In the genomic region with DNA sequence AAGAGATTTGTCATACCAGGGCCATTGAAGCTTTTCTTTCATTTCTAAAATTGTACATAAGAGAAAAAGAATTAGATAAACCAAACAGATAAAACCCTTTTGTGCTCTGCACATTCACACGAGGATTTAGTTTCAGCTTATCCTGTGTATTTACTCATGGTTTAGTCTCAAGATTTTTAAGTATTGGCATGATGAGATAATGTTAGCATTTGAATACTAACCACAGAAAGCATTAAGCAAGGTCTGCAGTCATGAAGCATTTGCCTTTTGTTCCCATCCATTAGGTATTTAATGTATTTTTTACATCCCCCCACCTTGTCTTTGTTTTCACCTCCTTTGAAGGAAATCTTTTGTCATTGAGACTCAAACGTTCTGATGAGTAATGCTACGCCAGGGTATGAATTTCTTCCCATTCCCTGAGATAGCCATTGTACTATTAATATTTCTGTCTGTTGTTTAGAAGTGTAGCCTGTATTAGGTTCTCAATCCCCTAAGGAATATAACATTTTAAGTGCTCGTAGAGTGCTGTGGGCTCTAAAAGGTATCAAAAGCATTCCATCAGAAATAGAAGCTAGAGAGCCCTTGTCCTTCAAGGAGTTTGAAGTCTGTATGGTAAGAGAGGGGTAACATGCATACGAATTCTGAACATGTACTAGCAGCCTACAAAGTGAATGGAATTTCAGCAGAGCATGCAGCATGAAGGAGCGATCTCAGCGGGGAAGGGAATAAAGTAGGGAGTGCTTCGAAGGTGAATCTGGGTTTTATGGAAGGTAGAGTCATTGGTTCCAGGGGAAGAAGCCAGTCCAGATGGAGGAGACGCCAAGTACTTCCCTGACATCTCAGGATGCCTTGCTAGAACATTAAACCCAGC, we compare ENCODE assay signal across 9 cellular contexts. TPM values are rescaled to one million over a fixed set of nuclear protein-coding genes. Genes with fewer than 3 reads are reported as not detected.
DNase-seq lines count a peak whose midpoint lies in the region; ATAC-seq, FAIRE-seq and TF ChIP-seq lines count a peak whose summit lies in the region.
"Had no signal": no experiment of that assay in that cellular context is flagged by ENCODE, and none has a peak within 500 bp of the region (broad histone marks: within the 10 kb centered on the region; RNA-seq: fewer than 3 reads in every experiment).

No MANE protein-coding gene starts in this region.

- H3K9me3 ChIP-seq in DND-41 (ENCODE audit: insufficient read depth, low read length, severe bottlenecking) = no peaks in the 10 kb centered on the region
- no peaks in the 10 kb centered on the region for H3K9me3 ChIP-seq in mesodermal cell (ENCODE audit: control insufficient read depth, low read length)
- H3K9me3 ChIP-seq in pancreas = no peaks in the 10 kb centered on the region

- DNase-seq in DND-41 (no peak), LHCN-M2 (ENCODE audit: low read depth) (peak; percentile 78), astrocyte of the spinal cord (ENCODE audit: low read depth, low spot score) (peak; percentile 84), SHP77 (lab: John Stamatoyannopoulos, UW) (no peak), pancreas (no peak), NCI-H2227 (lab: John Stamatoyannopoulos, UW; ENCODE audit: unreplicated experiment) (no peak), T-helper 1 cell (no peak)
- DNase-seq: midbrain had no signal

- H3K4me2 ChIP-seq in DND-41 (ENCODE audit: insufficient read depth, low read length) = no peak overlapping the region

- H3K4me3 ChIP-seq in DND-41 (ENCODE audit: low read depth in 1 of 2, low read length in 2 of 2) = no peak overlapping the region
- no peak overlapping the region for H3K4me3 ChIP-seq in astrocyte of the spinal cord (ENCODE audit: low read depth, low read length)
- H3K4me3 ChIP-seq in mesodermal cell (ENCODE audit: extremely low read depth, insufficient read depth, low read length, poor library complexity, severe bottlenecking) = no peak overlapping the region
- no peak overlapping the region for H3K4me3 ChIP-seq in pancreas

- no peak overlapping the region for H3K27ac ChIP-seq in DND-41 (ENCODE audit: low read length)
- peak overlapping the region; percentile 50 for H3K27ac ChIP-seq in mesodermal cell (ENCODE audit: low read depth, low read length, severe bottlenecking)
- H3K27ac ChIP-seq in pancreas = no peak overlapping the region

- no peak overlapping the region for H3K9ac ChIP-seq in DND-41 (ENCODE audit: low read depth, low read length)

- no peaks in the 10 kb centered on the region for H3K27me3 ChIP-seq in DND-41 (ENCODE audit: insufficient read depth, low read length, poor library complexity)
- H3K27me3 ChIP-seq in pancreas = no peaks in the 10 kb centered on the region

- intact Hi-C loops in pancreas (cut with DNase I) = no loop called here

- FAIRE-seq in pancreas (lab: Jason Lieb, UNC) = no peak

- no peak overlapping the region for H2AFZ ChIP-seq in DND-41 (ENCODE audit: low read depth, low read length)

- in situ Hi-C loops in astrocyte of the spinal cord (cut with HindIII; ENCODE audit: low sequenced_read_pairs) = no loop called here

- H4K20me1 ChIP-seq in DND-41 (ENCODE audit: insufficient read depth, low read length) = no peaks in the 10 kb centered on the region

- H3K79me2 ChIP-seq in DND-41 (ENCODE audit: insufficient read depth, low read length) = peaks cover 11% of the 10 kb centered on the region

- ATAC-seq in DND-41 (ENCODE audit: insufficient read depth, low read depth) (peak; percentile 55; the same call in 2 of the 3 replicates), pancreas (no peak)

- H3K36me3 ChIP-seq in DND-41 (ENCODE audit: insufficient read depth, low read length) (no peaks in the 10 kb centered on the region), mesodermal cell (ENCODE audit: control insufficient read depth, insufficient read depth, low read length) (no peaks in the 10 kb centered on the region), pancreas (no peaks in the 10 kb centered on the region)

- 70 to 84% methylated on average over 4 to 6 of the region's 9 CpGs for WGBS in mesodermal cell (ENCODE audit: insufficient coverage in 2 of 2), 2 experiments
- WGBS in pancreas, 2 donors = 76 to 77% methylated on average over 9 of the region's 9 CpGs

- H3K4me1 ChIP-seq in DND-41 (ENCODE audit: insufficient read depth, low read length) = no peaks in the 10 kb centered on the region
- peaks cover 44% of the 10 kb centered on the region for H3K4me1 ChIP-seq in mesodermal cell (ENCODE audit: control insufficient read depth, insufficient read depth, low read length, poor library complexity, severe bottlenecking)
- H3K4me1 ChIP-seq in pancreas = peaks cover 0 to 12% (median 0%) of the 10 kb centered on the region in 3 donors

- no peak for TF ChIP-seq CTCF in DND-41 (IDR thresholded peaks at IDR 0.05; ENCODE audit: borderline replicate concordance, extremely low read depth, low read length, poor library complexity, severe bottlenecking)
- TF ChIP-seq CTCF in astrocyte of the spinal cord (IDR thresholded peaks at IDR 0.05; ENCODE audit: low read depth, low read length) = no peak
- no peak for TF ChIP-seq CTCF in pancreas (IDR thresholded peaks at IDR 0.05)

RNA-seq across cellular contexts. Expression of a gene that starts 22.3 kb away (rescaled TPM):
- 12.6 and 16.9 TPM in 2 replicates for total RNA-seq in LHCN-M2 (2014; rRNA removed)
- 9.6 TPM for polyA plus RNA-seq in LHCN-M2 (2012)
- polyA plus RNA-seq in mesodermal cell (2013, experiment 1 of 2) = 16.4 TPM
- polyA plus RNA-seq in mesodermal cell (2013, experiment 2 of 2) = 14.5 TPM
- total RNA-seq in pancreas = 10 to 100 TPM in 2 of 6 donors, 1 to 10 TPM in 4; 7.6 to 11.7 (median 9.2) TPM
- polyA plus RNA-seq in pancreas = 10 to 100 TPM in 1 of 2 donors, 1 to 10 TPM in 1; 5.3 to 12.3 TPM

Comparison
In these comparisons a context has a peak if more than half of its experiments do, and no peak if none do; other contexts are left out.
1. DNase-seq: peak in LHCN-M2 (single experiment) and astrocyte of the spinal cord (single experiment); none in DND-41 (single experiment), SHP77 (0 of 2), pancreas (0 of 6), NCI-H2227 (single experiment) and T-helper 1 cell (0 of 5).